In the genomic region with DNA sequence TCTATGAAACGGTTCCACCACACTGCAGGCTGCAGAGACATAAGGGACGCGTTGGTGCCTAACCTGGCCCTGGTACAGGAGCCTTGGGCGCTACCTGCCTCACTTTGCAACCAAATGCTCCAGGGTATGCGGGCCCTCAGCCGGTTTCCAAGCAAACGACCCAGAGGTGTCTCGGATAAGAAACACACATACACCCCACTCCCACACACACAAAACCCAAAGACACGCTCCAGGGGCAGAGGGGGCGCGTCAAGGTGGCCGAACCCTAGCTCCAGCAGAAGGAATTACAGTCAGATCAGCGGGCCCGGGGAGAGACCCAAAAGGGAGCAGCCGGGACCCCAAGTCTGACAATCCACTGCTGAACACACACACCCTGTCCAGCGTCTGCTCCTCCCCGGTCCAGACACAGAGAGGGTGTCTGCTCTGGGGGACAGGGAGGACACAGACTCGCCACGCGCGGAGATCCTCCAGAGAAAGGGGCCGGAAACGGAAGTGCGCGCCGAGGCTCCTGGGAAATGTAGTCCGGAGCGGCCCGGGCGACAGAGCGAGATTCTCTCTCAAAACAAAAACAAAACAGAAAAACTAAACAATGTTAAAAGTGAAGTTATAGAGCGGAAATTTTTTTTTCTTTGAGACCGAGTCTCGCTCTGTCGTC, we compare ENCODE assay signal across 8 cellular contexts. TPM values are rescaled to one million over a fixed set of nuclear protein-coding genes. Genes with fewer than 3 reads are reported as not detected.
DNase-seq lines count a peak whose midpoint lies in the region; ATAC-seq, FAIRE-seq and TF ChIP-seq lines count a peak whose summit lies in the region.
"Not testable (repeated sequence)": the region's sequence is repeated elsewhere in the genome, so short reads cannot be mapped to it uniquely, and the experiment has no call there.

Gene TRIM16 (minus strand): TSS at position 488 of the 655 bp plus-strand sequence. CDS start 32,702 bp downstream, outside the sequence.

- DNase-seq in NCI-H1048 (lab: John Stamatoyannopoulos, UW) = peak; percentile 6
- DNase-seq in T-helper 1 cell = peak; percentile 59 to 78 (median 72)
- DNase-seq in activated naive CD8-positive, alpha-beta T cell treated with anti-CD3 and anti-CD28 coated beads, Interleukin-2, amount 50 U/mL, for 24 hours = peak; percentile 81
- DNase-seq in cardiac muscle cell (ENCODE audit: low read depth in 1 of 2, low spot score in 1 of 2) = peak; percentile 56 to 74
- DNase-seq in pancreas = peak; percentile 58 to 86 (median 72)

- peak; percentile 6; the same call in 1 of the 2 replicates for TF ChIP-seq CTCF in GM12875 (IDR thresholded peaks at IDR 0.05; ENCODE audit: borderline replicate concordance, insufficient read depth, low read depth, low read length)
- not testable (repeated sequence) for TF ChIP-seq CTCF in cardiac muscle cell (IDR thresholded peaks at IDR 0.05; ENCODE audit: low read depth, low read length); pancreas (IDR thresholded peaks at IDR 0.05)

- 0 to 1% methylated on average over 31 to 33 of the region's 35 CpGs for WGBS in pancreas, 2 donors

- peaks cover 21% of the 10 kb centered on the region for H3K4me1 Mint-ChIP-seq in activated naive CD8-positive, alpha-beta T cell treated with anti-CD3 and anti-CD28 coated beads, Interleukin-2, amount 50 U/mL, for 24 hours

- not testable (repeated sequence) for FAIRE-seq in pancreas (lab: Jason Lieb, UNC)

- not testable (repeated sequence) for H3K9me3 ChIP-seq in cardiac muscle cell (ENCODE audit: low read depth); pancreas

- H3K27me3 ChIP-seq in cardiac muscle cell, pancreas: not testable (repeated sequence)

- H3K27ac ChIP-seq in cardiac muscle cell; temporal lobe (ENCODE audit: low read depth, low read length): not testable (repeated sequence)
- H3K27ac ChIP-seq in pancreas = peak within 1 kb of the TSS in 1 of 4 donors; percentile 15

- not testable (repeated sequence) for H3K4me1 ChIP-seq in cardiac muscle cell (ENCODE audit: low read depth); pancreas

- H3K27ac Mint-ChIP-seq in activated naive CD8-positive, alpha-beta T cell treated with anti-CD3 and anti-CD28 coated beads, Interleukin-2, amount 50 U/mL, for 24 hours = peak within 1 kb of the TSS; percentile 90

- ATAC-seq in HG02623 (IDR thresholded peaks at IDR 0.05; ENCODE audit: unreplicated experiment) = peak; percentile 92
- peak; percentile 86 for ATAC-seq in activated naive CD8-positive, alpha-beta T cell treated with anti-CD3 and anti-CD28 coated beads, Interleukin-2, amount 50 U/mL, for 24 hours
- ATAC-seq in pancreas = peak; percentile 96 to 99 (median 98)

- not testable (repeated sequence) for H3K27me3 Mint-ChIP-seq in activated naive CD8-positive, alpha-beta T cell treated with anti-CD3 and anti-CD28 coated beads, Interleukin-2, amount 50 U/mL, for 24 hours

- intact Hi-C loops in pancreas (cut with DNase I) = not testable (repeated sequence)

- H3K36me3 ChIP-seq in cardiac muscle cell, pancreas: not testable (repeated sequence)

- H3K4me3 ChIP-seq in GM12875 (ENCODE audit: low read depth, low read length) (peak within 1 kb of the TSS; percentile 66), cardiac muscle cell (peak within 1 kb of the TSS; percentile 57), pancreas (peak within 1 kb of the TSS; percentile 7 to 46 (median 36))

- H3K9me3 Mint-ChIP-seq in activated naive CD8-positive, alpha-beta T cell treated with anti-CD3 and anti-CD28 coated beads, Interleukin-2, amount 50 U/mL, for 24 hours = not testable (repeated sequence)

- H3K4me3 Mint-ChIP-seq in activated naive CD8-positive, alpha-beta T cell treated with anti-CD3 and anti-CD28 coated beads, Interleukin-2, amount 50 U/mL, for 24 hours = peak within 1 kb of the TSS; percentile 93

- peaks cover 11% of the 10 kb centered on the region for H3K36me3 Mint-ChIP-seq in activated naive CD8-positive, alpha-beta T cell treated with anti-CD3 and anti-CD28 coated beads, Interleukin-2, amount 50 U/mL, for 24 hours (ENCODE audit: low read depth)

RNA-seq across cellular contexts. Expression of gene TRIM16, which starts in this region (rescaled TPM):
- total RNA-seq in cardiac muscle cell (42.4 and 48.8 TPM in 2 replicates), pancreas (10 to 100 TPM in 1 of 6 donors, 1 to 10 TPM in 5; 4.3 to 10.2 (median 6.2) TPM), temporal lobe (44.0 TPM)
- polyA plus RNA-seq in cardiac muscle cell (20.6 and 27.6 TPM in 2 replicates), pancreas (1 to 10 TPM; 3.1 TPM)

Comparison
In these comparisons a context has a peak if more than half of its experiments do, and no peak if none do; other contexts are left out.
1. DNase-seq: peak in every context shown above with its lines; median percentile 81 in activated naive CD8-positive, alpha-beta T cell treated with anti-CD3 and anti-CD28 coated beads, Interleukin-2, amount 50 U/mL, for 24 hours; 72 in pancreas; 72 in T-helper 1 cell; 65 in cardiac muscle cell; 6 in NCI-H1048.